ENCODE assay signal across 2 cellular contexts in the genomic region with DNA sequence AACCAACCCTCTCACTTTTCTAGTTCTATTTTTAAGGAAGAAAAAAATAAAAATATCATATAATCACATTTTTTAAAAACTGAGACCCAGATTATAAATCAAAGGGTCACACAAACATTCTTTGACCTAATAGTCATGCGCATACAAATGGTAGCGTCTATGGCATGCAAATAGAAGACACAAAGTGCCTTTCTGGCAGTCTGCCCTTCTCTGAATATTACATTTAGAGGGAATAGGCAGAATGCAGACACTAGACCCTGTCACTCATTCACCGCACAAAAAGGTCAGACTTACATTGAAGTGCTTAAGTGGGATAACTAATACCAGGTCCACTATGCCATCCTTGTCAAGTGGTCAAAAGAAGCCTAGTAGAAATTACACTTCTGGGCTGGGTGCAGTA.
TF ChIP-seq lines count a peak whose summit lies in the region.

No MANE protein-coding gene starts in this region.

TF ChIP-seq in SK-N-SH, 30 proteins besides CTCF, POLR2A, EP300 and RAD21 (continued from another document):
- TF ChIP-seq GATA2 (CRISPR knock-in tag; IDR thresholded peaks at IDR 0.05) (no peak), ELF1 (IDR thresholded peaks at IDR 0.05) (no peak), TEAD4 (IDR thresholded peaks at IDR 0.05; ENCODE audit: borderline replicate concordance, insufficient read depth) (peak; percentile 31; the same call in 1 of the 2 replicates), SIN3A (IDR thresholded peaks at IDR 0.05; ENCODE audit: borderline replicate concordance, low read depth, low read length) (no peak), JUND (IDR thresholded peaks at IDR 0.05) (peak; percentile 58), FOXJ3 (CRISPR knock-in tag; IDR thresholded peaks at IDR 0.05) (no peak)

TF ChIP-seq in WTC11, 78 proteins besides CTCF, POLR2A, EP300 and RAD21 (continued from another document):
- no peak for TF ChIP-seq USF2 (CRISPR knock-in tag; IDR thresholded peaks at IDR 0.05)
- no peak for TF ChIP-seq ZNF121 (CRISPR knock-in tag; IDR thresholded peaks at IDR 0.05)
- TF ChIP-seq NR2C2 (CRISPR knock-in tag; IDR thresholded peaks at IDR 0.05): no peak
- TF ChIP-seq E2F5 (CRISPR knock-in tag; IDR thresholded peaks at IDR 0.05): no peak
- TF ChIP-seq RELA (CRISPR knock-in tag; IDR thresholded peaks at IDR 0.05; ENCODE audit: borderline replicate concordance): no peak
- TF ChIP-seq ETV6 (CRISPR knock-in tag; IDR thresholded peaks at IDR 0.05): no peak
- TF ChIP-seq ARID4B (CRISPR knock-in tag; IDR thresholded peaks at IDR 0.05; ENCODE audit: borderline replicate concordance): no peak
- no peak for TF ChIP-seq GRHL2 (CRISPR knock-in tag; IDR thresholded peaks at IDR 0.05; ENCODE audit: insufficient replicate concordance, severe bottlenecking)
- TF ChIP-seq ZNF138 (CRISPR knock-in tag; conservative IDR thresholded peaks at IDR 0.05): no peak
